ENCODE assay signal across 25 cellular contexts in genomic region chr14:86673523-86673969, GRCh38.
A peak's percentile ranks its signal among the peaks of the same experiment; 100 is the strongest.
DNase-seq lines count a peak whose midpoint lies in the region; ATAC-seq, FAIRE-seq and TF ChIP-seq lines count a peak whose summit lies in the region.
"Had no signal": no experiment of that assay in that cellular context is flagged by ENCODE, and none has a peak within 500 bp of the region (broad histone marks: within the 10 kb centered on the region; RNA-seq: fewer than 3 reads in every experiment).

No MANE protein-coding gene starts in this region.

- no peak overlapping the region for H3K4me2 ChIP-seq in mammary epithelial cell (ENCODE audit: insufficient read depth, low read depth, low read length)

- H4K20me1 ChIP-seq in mammary epithelial cell (ENCODE audit: insufficient read depth, low read length) = no peaks in the 10 kb centered on the region

- H3K27me3 Mint-ChIP-seq in HFFc6 (ENCODE audit: insufficient read depth) = no peaks in the 10 kb centered on the region; the same call in 1 of the 2 replicates
- H3K27me3 Mint-ChIP-seq: activated naive CD8-positive, alpha-beta T cell treated with anti-CD3 and anti-CD28 coated beads, Interleukin-2, amount 10 ng/mL, durations not matched to agents 7 days and 5 days had no signal

- no peak overlapping the region for H3K9ac ChIP-seq in mammary epithelial cell (ENCODE audit: insufficient read depth, low read length)

- H3K4me3 Mint-ChIP-seq in HFFc6 = no peak overlapping the region
- H3K4me3 Mint-ChIP-seq: activated CD8-positive, alpha-beta T cell treated with anti-CD3 and anti-CD28 coated beads, Interleukin-2, amount 10 ng/mL, durations not matched to agents 7 days and 5 days; activated naive CD8-positive, alpha-beta T cell treated with anti-CD3 and anti-CD28 coated beads, Interleukin-2, amount 10 ng/mL, durations not matched to agents 7 days and 5 days; activated T-helper 1 cell treated with anti-CD3 and anti-CD28 coated beads, Interleukin-12 subunit alpha, Interleukin-12 subunit beta, Interleukin-2, Interleukin-4 antibody, amounts not matched to agents 30 ng/mL and 10 ng/mL and 1 ng/mL, durations not matched to agents 14 hours and 24 hours and 36 hours; CD8-positive, alpha-beta T cell; immature natural killer cell; T-helper 1 cell treated with Interleukin-12 subunit alpha and Interleukin-12 subunit beta and Interleukin-4 antibody, amounts not matched to agents 30 μg/mL and 1 μg/mL, for 36 hours had no signal

- DNase-seq in HFFc6 (no peak), mammary epithelial cell (peak; percentile 81), lower lobe of right lung (no peak), nucleus accumbens (lab: John Stamatoyannopoulos, UW) (no peak), frontal cortex (ENCODE audit: low spot score in 2 of 2) (no peak), SKM-1 (lab: John Stamatoyannopoulos, UW; ENCODE audit: unreplicated experiment) (no peak)
- DNase-seq: activated CD8-positive, alpha-beta T cell treated with anti-CD3 and anti-CD28 coated beads, Interleukin-2, amount 10 ng/mL, durations not matched to agents 7 days and 5 days; activated naive CD8-positive, alpha-beta T cell treated with anti-CD3 and anti-CD28 coated beads, Interleukin-2, amount 10 ng/mL, durations not matched to agents 7 days and 5 days; CD8-positive, alpha-beta T cell; dermis blood vessel endothelial cell; GF-D8; glutamatergic neuron; immature natural killer cell; midbrain; NCI-H1436; SHP77 treated with DMSO at 0.1 percent for 48 hours; stimulated activated CD4-positive, alpha-beta T cell treated with anti-CD3 and anti-CD28 coated beads, Interleukin-4, amount 100 ng/mL, for 1 hour had no signal

- H3K79me2 ChIP-seq in mammary epithelial cell (ENCODE audit: insufficient read depth, low read length) = no peaks in the 10 kb centered on the region

- CTCF ChIA-PET in mammary epithelial cell (lab: Charles Lee; ENCODE audit: low non-redundant PET) = no interaction called here

- no peaks in the 10 kb centered on the region; the same call in none of the 2 replicates for H3K9me3 Mint-ChIP-seq in HFFc6
- H3K9me3 Mint-ChIP-seq: activated T-helper 1 cell treated with anti-CD3 and anti-CD28 coated beads, Interleukin-12 subunit alpha, Interleukin-12 subunit beta, Interleukin-2, Interleukin-4 antibody, amounts not matched to agents 30 ng/mL and 10 ng/mL and 1 ng/mL, durations not matched to agents 14 hours and 24 hours and 36 hours; CD8-positive, alpha-beta T cell had no signal

- H3K36me3 ChIP-seq in mammary epithelial cell (ENCODE audit: insufficient read depth, low read length) = no peaks in the 10 kb centered on the region
- H3K36me3 ChIP-seq in lower lobe of right lung = no peaks in the 10 kb centered on the region

- no peaks in the 10 kb centered on the region for H3K36me3 Mint-ChIP-seq in HFFc6 (ENCODE audit: low read depth)
- H3K36me3 Mint-ChIP-seq: activated naive CD8-positive, alpha-beta T cell treated with anti-CD3 and anti-CD28 coated beads, Interleukin-2, amount 10 ng/mL, durations not matched to agents 7 days and 5 days; CD8-positive, alpha-beta T cell; immature natural killer cell had no signal

- in situ Hi-C loops in mammary epithelial cell (cut with MboI; ENCODE audit: low sequenced_read_pairs in 2 of 2) = no loop called here

- FAIRE-seq in frontal cortex (lab: Jason Lieb, UNC) = no peak
- FAIRE-seq: GM12892, H54 had no signal

- H3K27me3 ChIP-seq in mammary epithelial cell (ENCODE audit: insufficient read depth, low read length) = no peaks in the 10 kb centered on the region
- no peaks in the 10 kb centered on the region for H3K27me3 ChIP-seq in lower lobe of right lung (ENCODE audit: low read depth)

- peaks cover 22% of the 10 kb centered on the region for H3K4me1 Mint-ChIP-seq in HFFc6 (ENCODE audit: low read depth)
- H3K4me1 Mint-ChIP-seq: activated naive CD8-positive, alpha-beta T cell treated with anti-CD3 and anti-CD28 coated beads, Interleukin-2, amount 10 ng/mL, durations not matched to agents 7 days and 5 days; immature natural killer cell had no signal

- ATAC-seq in lower lobe of right lung = peak; percentile 83 to 86
- no peak for ATAC-seq in HG03469 (IDR thresholded peaks at IDR 0.05; ENCODE audit: unreplicated experiment)
- ATAC-seq: activated CD8-positive, alpha-beta T cell treated with anti-CD3 and anti-CD28 coated beads, Interleukin-2, amount 10 ng/mL, durations not matched to agents 7 days and 5 days; CD8-positive, alpha-beta T cell; esophagus mucosa had no signal

- intact Hi-C loops in mammary epithelial cell (cut with micrococcal nuclease) = no loop called here
- intact Hi-C loops in lower lobe of right lung (cut with DNase I) = no loop called here

- peak overlapping the region; percentile 65 for H3K27ac ChIP-seq in 22Rv1
- no peak overlapping the region for H3K27ac ChIP-seq in mammary epithelial cell (ENCODE audit: insufficient read depth, low read depth, low read length)
- H3K27ac ChIP-seq in lower lobe of right lung = no peak overlapping the region
- H3K27ac ChIP-seq: skin epidermis had no signal

- TF ChIP-seq CTCF in 22Rv1 (IDR thresholded peaks at IDR 0.05) = no peak
- TF ChIP-seq CTCF in HFFc6 (IDR thresholded peaks at IDR 0.05) = no peak
- TF ChIP-seq CTCF in mammary epithelial cell (conservative IDR thresholded peaks at IDR 0.05 in 1 of 2, IDR thresholded peaks at IDR 0.05 in 1 of 2; ENCODE audit: extremely low read depth in 1 of 2, insufficient read depth in 1 of 2, low read depth in 1 of 2, low read length in 2 of 2) = no peak
- TF ChIP-seq CTCF in lower lobe of right lung (IDR thresholded peaks at IDR 0.05) = no peak

- BruUV-seq in mammary epithelial cell (replicated peaks; lab: Mats Ljungman, UMichigan) = no TSS peak

- peaks cover 11% of the 10 kb centered on the region for H3K4me1 ChIP-seq in mammary epithelial cell (ENCODE audit: insufficient read depth, low read length)
- H3K4me1 ChIP-seq in lower lobe of right lung = no peaks in the 10 kb centered on the region

- H3K4me3 ChIP-seq in mammary epithelial cell (replicated peaks in 1 of 3; ENCODE audit: insufficient read depth in 1 of 3, low read depth in 2 of 3, low read length in 3 of 3) = no peak overlapping the region
- no peak overlapping the region for H3K4me3 ChIP-seq in lower lobe of right lung
- H3K4me3 ChIP-seq: skin epidermis had no signal

- 0 out of 2 replicates have a peak overlapping the region, but pooled peaks have one; percentile 17 for H3K27ac Mint-ChIP-seq in HFFc6
- H3K27ac Mint-ChIP-seq: activated CD8-positive, alpha-beta T cell treated with anti-CD3 and anti-CD28 coated beads, Interleukin-2, amount 10 ng/mL, durations not matched to agents 7 days and 5 days; activated naive CD8-positive, alpha-beta T cell treated with anti-CD3 and anti-CD28 coated beads, Interleukin-2, amount 10 ng/mL, durations not matched to agents 7 days and 5 days; activated T-helper 1 cell treated with anti-CD3 and anti-CD28 coated beads, Interleukin-12 subunit alpha, Interleukin-12 subunit beta, Interleukin-2, Interleukin-4 antibody, amounts not matched to agents 30 ng/mL and 10 ng/mL and 1 ng/mL, durations not matched to agents 14 hours and 24 hours and 36 hours; CD8-positive, alpha-beta T cell; immature natural killer cell; T-helper 1 cell treated with Interleukin-12 subunit alpha and Interleukin-12 subunit beta and Interleukin-4 antibody, amounts not matched to agents 30 μg/mL and 1 μg/mL, for 36 hours had no signal

- peak overlapping the region; percentile 86 for H2AFZ ChIP-seq in mammary epithelial cell (ENCODE audit: low read depth, low read length)

- H3K9me3 ChIP-seq in mammary epithelial cell (replicated peaks; ENCODE audit: insufficient read depth, low read length) = no peaks in the 10 kb centered on the region
- H3K9me3 ChIP-seq in lower lobe of right lung = no peaks in the 10 kb centered on the region

- dilution Hi-C loops in mammary epithelial cell (cut with HindIII; ENCODE audit: low sequenced_read_pairs) = no loop called here
